ENCODE assay signal across 23 cellular contexts in the genomic region with DNA sequence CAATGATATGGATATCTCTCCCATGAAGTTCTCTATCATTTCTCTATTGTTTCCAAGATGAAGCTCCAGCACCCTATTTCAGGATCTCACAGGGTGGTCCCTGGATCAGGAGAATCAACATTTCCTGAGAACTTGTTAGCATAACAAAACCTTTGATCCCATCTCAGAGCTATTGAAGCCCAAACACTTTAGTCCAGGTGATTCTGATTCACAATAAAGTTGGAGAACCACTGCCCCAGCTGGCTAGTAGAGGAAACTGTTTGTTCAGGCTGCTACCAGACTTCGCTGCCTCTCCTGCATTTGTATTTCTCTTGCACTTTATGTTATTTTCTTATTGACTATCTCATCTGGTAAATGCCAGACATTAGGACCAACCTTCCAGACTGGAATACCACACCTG.
"Had no signal": no experiment of that assay in that cellular context is flagged by ENCODE, and none has a peak within 500 bp of the region (broad histone marks: within the 10 kb centered on the region; RNA-seq: fewer than 3 reads in every experiment).

No MANE protein-coding gene starts in this region.

- H3K4me3 ChIP-seq: esophagus squamous epithelium, heart right ventricle, lung, neural progenitor cell, right lobe of liver, testis, tibial artery had no signal

- FAIRE-seq: colon, endometrium, kidney, small intestine had no signal

- H3K4me1 ChIP-seq: esophagus squamous epithelium, neural progenitor cell, parathyroid adenoma, right lobe of liver, testis, tibial artery had no signal

- H3K27ac ChIP-seq: esophagus squamous epithelium, heart right ventricle, neural progenitor cell, parathyroid adenoma, right lobe of liver, testis, tibial artery had no signal

- H3K27me3 ChIP-seq: esophagus squamous epithelium, heart right ventricle, neural progenitor cell, right lobe of liver, testis, tibial artery had no signal

- H2AFZ ChIP-seq: neural progenitor cell, parathyroid adenoma had no signal

- H3K4me2 ChIP-seq: neural progenitor cell had no signal

- DNase-seq: effector memory CD4-positive, alpha-beta T cell; erythroblast; esophagus squamous epithelium; foreskin melanocyte; glutamatergic neuron; heart right ventricle; hippocampal formation; kidney; naive thymus-derived CD4-positive, alpha-beta T cell; right lobe of liver; small intestine; stimulated activated CD4-positive, alpha-beta T cell treated with anti-CD3 and anti-CD28 coated beads, Interleukin-4, amount 100 ng/mL, for 4 hours; stimulated activated naive CD8-positive, alpha-beta T cell treated with anti-CD3 and anti-CD28 coated beads, Interleukin-15, Interleukin-2, amounts not matched to agents 100 U/mL and 50 U/mL, for 24 hours; substantia nigra; testis; tibial artery had no signal

- H3K79me2 ChIP-seq: parathyroid adenoma had no signal

- H3K36me3 ChIP-seq: esophagus squamous epithelium, heart right ventricle, neural progenitor cell, right lobe of liver had no signal

- H3K9me3 ChIP-seq: right lobe of liver, testis had no signal

- ATAC-seq: heart right ventricle; left lobe of liver; naive thymus-derived CD4-positive, alpha-beta T cell; right lobe of liver; stimulated activated memory B cell treated with anti-CD40 and anti-IgM and Interleukin-4, amounts not matched to agents 10 μg/mL and 1 μg/mL and 100 μg/mL, for 72 hours; stimulated activated naive CD8-positive, alpha-beta T cell treated with anti-CD3 and anti-CD28 coated beads, Interleukin-15, Interleukin-2, amounts not matched to agents 100 U/mL and 50 U/mL, for 24 hours had no signal

- H3K9ac ChIP-seq: neural progenitor cell, parathyroid adenoma had no signal
